1 cellular context compared by ENCODE assay signal in the genomic region with DNA sequence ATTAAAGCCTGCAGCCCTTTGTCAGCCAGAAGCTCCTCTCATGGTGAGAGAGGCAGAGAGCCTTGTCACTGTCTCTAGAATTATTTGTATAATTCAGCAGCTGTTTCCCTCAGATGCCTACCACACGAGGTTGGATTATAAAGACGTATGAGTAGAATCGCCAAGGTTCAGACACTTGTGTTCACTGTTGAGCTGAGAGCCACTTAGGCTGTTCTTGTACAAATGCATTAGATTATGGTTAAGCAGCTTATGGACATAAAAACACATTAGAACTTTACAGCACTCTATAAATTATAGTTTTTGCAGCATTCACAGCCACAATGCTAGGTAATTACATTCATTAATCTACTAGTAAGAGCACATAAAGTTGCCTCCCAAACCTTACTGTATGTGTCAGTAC.
TF ChIP-seq lines count a peak whose summit lies in the region.

No MANE protein-coding gene starts in this region.

TF ChIP-seq in SK-N-SH, 30 proteins besides CTCF, POLR2A, EP300 and RAD21 (continued from another document):
- TF ChIP-seq RCOR1 (IDR thresholded peaks at IDR 0.05; ENCODE audit: low read length): 0 out of 2 replicates have a peak, but pooled peaks have one; percentile 31
- TF ChIP-seq, protein P1, sequence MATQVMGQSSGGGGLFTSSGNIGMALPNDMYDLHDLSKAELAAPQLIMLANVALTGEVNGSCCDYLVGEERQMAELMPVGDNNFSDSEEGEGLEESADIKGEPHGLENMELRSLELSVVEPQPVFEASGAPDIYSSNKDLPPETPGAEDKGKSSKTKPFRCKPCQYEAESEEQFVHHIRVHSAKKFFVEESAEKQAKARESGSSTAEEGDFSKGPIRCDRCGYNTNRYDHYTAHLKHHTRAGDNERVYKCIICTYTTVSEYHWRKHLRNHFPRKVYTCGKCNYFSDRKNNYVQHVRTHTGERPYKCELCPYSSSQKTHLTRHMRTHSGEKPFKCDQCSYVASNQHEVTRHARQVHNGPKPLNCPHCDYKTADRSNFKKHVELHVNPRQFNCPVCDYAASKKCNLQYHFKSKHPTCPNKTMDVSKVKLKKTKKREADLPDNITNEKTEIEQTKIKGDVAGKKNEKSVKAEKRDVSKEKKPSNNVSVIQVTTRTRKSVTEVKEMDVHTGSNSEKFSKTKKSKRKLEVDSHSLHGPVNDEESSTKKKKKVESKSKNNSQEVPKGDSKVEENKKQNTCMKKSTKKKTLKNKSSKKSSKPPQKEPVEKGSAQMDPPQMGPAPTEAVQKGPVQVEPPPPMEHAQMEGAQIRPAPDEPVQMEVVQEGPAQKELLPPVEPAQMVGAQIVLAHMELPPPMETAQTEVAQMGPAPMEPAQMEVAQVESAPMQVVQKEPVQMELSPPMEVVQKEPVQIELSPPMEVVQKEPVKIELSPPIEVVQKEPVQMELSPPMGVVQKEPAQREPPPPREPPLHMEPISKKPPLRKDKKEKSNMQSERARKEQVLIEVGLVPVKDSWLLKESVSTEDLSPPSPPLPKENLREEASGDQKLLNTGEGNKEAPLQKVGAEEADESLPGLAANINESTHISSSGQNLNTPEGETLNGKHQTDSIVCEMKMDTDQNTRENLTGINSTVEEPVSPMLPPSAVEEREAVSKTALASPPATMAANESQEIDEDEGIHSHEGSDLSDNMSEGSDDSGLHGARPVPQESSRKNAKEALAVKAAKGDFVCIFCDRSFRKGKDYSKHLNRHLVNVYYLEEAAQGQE (IDR thresholded peaks at IDR 0.05; ENCODE audit: low read depth, low read length): no peak
TF ChIP-seq in SK-N-SH: peak in this region for 2.
